1 cellular context compared by ENCODE assay signal in the genomic region with DNA sequence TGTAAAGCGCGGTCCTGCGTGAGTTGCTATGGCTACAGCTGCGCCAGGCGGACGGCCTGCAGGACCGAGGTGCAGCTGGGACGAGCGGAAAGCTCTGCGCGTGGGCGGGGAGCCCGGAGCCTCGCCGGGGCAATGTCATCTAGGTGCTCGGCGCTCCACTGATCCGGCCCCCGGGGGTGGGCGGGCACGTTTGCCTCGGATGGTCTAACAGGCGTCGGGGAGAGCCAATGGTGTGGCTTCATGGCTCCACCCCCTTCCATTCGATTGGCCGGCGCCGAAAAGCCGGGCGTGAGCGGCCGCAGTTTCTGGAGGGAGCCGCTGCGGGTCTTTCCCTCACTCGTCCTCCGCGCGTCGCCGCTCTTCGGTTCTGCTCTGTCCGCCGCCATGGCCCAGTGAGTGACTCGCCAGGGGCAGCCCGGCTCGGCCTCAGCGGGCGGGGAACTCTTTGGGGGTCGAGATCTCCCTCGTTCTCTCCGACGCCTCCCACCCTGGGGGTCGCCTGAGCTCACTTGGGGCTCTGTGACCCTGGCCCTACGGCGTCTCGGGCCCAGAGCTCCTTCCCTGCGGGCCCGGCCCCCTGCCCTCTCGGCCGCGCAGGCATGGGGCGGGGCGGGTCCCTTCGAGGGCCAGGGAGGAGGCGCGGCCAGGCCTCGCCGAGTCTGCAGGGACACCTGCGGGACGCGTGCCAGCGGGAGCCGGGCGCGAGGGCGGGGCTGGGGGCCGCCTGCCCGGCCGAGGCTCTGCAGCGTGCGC.
TF ChIP-seq lines count a peak whose summit lies in the region.

Gene PGD, plus strand, starts transcription at position 331 of the 753 bp plus-strand sequence. Its CDS starts 54 bp downstream, at position 385.

TF ChIP-seq in HepG2, 621 proteins besides CTCF, POLR2A, EP300 and RAD21 (continued from another document and continues in another):
- TF ChIP-seq ARID5B (CRISPR knock-in tag; IDR thresholded peaks at IDR 0.05) (peak; percentile 37; the same call in 1 of the 2 replicates), ZNF567 (CRISPR knock-in tag; IDR thresholded peaks at IDR 0.05; ENCODE audit: borderline replicate concordance) (0 out of 2 replicates have a peak, but pooled peaks have one; percentile 81), MEIS1 (CRISPR knock-in tag; IDR thresholded peaks at IDR 0.05; ENCODE audit: borderline replicate concordance) (peak; percentile 95; the same call in 1 of the 2 replicates), KDM5A (IDR thresholded peaks at IDR 0.05; ENCODE audit: borderline replicate concordance, low read length) (peak; percentile 54; the same call in 1 of the 2 replicates), U2AF2 (IDR thresholded peaks at IDR 0.05; ENCODE audit: low read depth, low read length) (peak; percentile 88; the same call in 1 of the 2 replicates), MEIS2 (CRISPR knock-in tag; IDR thresholded peaks at IDR 0.05) (peak; percentile 88), AGO2 (optimal IDR thresholded peaks at IDR 0.05; ENCODE audit: low read depth, low read length) (peak; percentile 92), MAFG (CRISPR knock-in tag; IDR thresholded peaks at IDR 0.05) (no peak), RNF219 (CRISPR knock-in tag; IDR thresholded peaks at IDR 0.05) (peak; percentile 51; the same call in 1 of the 2 replicates), ZNF264 (CRISPR knock-in tag; IDR thresholded peaks at IDR 0.05) (no peak), RCOR2 (CRISPR knock-in tag; IDR thresholded peaks at IDR 0.05) (no peak), ZNF724P (CRISPR knock-in tag; IDR thresholded peaks at IDR 0.05; ENCODE audit: borderline replicate concordance) (no peak; the same call in 1 of the 2 replicates), HDAC1 (CRISPR knock-in tag; IDR thresholded peaks at IDR 0.05) (peak; percentile 94), GTF3A (CRISPR knock-in tag; conservative IDR thresholded peaks at IDR 0.05) (peak; percentile 97), GATA4 (IDR thresholded peaks at IDR 0.05; ENCODE audit: borderline replicate concordance, low read depth) (no peak; the same call in none of the 2 replicates), ZNF24 (IDR thresholded peaks at IDR 0.05) (no peak), ZNF672 (CRISPR knock-in tag; IDR thresholded peaks at IDR 0.05) (no peak), SIX1 (CRISPR knock-in tag; IDR thresholded peaks at IDR 0.05; ENCODE audit: borderline replicate concordance) (peak; percentile 61; the same call in 1 of the 2 replicates), ISL2 (CRISPR knock-in tag; IDR thresholded peaks at IDR 0.05) (peak; percentile 60; the same call in 1 of the 2 replicates), CBX2 (IDR thresholded peaks at IDR 0.05; ENCODE audit: low read depth, low read length) (no peak), CBX2 (CRISPR knock-in tag; IDR thresholded peaks at IDR 0.05; ENCODE audit: low read depth) (no peak), ZNF343 (CRISPR knock-in tag; IDR thresholded peaks at IDR 0.05) (peak; percentile 96), ZSCAN25 (CRISPR knock-in tag; IDR thresholded peaks at IDR 0.05) (peak; percentile 58; the same call in 1 of the 2 replicates), ZNF121 (CRISPR knock-in tag; IDR thresholded peaks at IDR 0.05) (peak; percentile 83), ZNF331 (CRISPR knock-in tag; IDR thresholded peaks at IDR 0.05) (peak; percentile 80), KLF12 (CRISPR knock-in tag; IDR thresholded peaks at IDR 0.05; ENCODE audit: borderline replicate concordance) (no peak; the same call in 1 of the 2 replicates), NFKBIZ (CRISPR knock-in tag; IDR thresholded peaks at IDR 0.05) (0 out of 2 replicates have a peak, but pooled peaks have one; percentile 5), ZBTB20 (CRISPR knock-in tag; IDR thresholded peaks at IDR 0.05; ENCODE audit: borderline replicate concordance, low read depth) (peak; percentile 69; the same call in 1 of the 2 replicates), HNF4A (CRISPR knock-in tag; IDR thresholded peaks at IDR 0.05) (no peak; the same call in 1 of the 2 replicates), ZNF850 (CRISPR knock-in tag; conservative IDR thresholded peaks at IDR 0.05) (no peak), ZC3H4 (CRISPR knock-in tag; IDR thresholded peaks at IDR 0.05; ENCODE audit: borderline replicate concordance) (no peak), ZNF569 (CRISPR knock-in tag; IDR thresholded peaks at IDR 0.05; ENCODE audit: borderline replicate concordance) (peak; percentile 50; the same call in 1 of the 2 replicates), REL (CRISPR knock-in tag; conservative IDR thresholded peaks at IDR 0.05) (peak; percentile 52; the same call in 1 of the 2 replicates), ARNT2 (CRISPR knock-in tag; IDR thresholded peaks at IDR 0.05; ENCODE audit: low read depth) (peak; percentile 95), TAF1 (CRISPR knock-in tag; IDR thresholded peaks at IDR 0.05) (peak; percentile 95), DPF2 (CRISPR knock-in tag; IDR thresholded peaks at IDR 0.05; ENCODE audit: borderline replicate concordance, low read depth) (no peak), ZNF616 (CRISPR knock-in tag; IDR thresholded peaks at IDR 0.05; ENCODE audit: low read depth) (peak; percentile 93; the same call in 1 of the 2 replicates), GABPB1 (CRISPR knock-in tag; IDR thresholded peaks at IDR 0.05) (peak; percentile 81; the same call in 1 of the 2 replicates), ZNF207 (IDR thresholded peaks at IDR 0.05; ENCODE audit: borderline replicate concordance) (no peak), ZNF546 (CRISPR knock-in tag; conservative IDR thresholded peaks at IDR 0.05) (peak; percentile 68; the same call in 1 of the 2 replicates)
- TF ChIP-seq, protein P1, sequence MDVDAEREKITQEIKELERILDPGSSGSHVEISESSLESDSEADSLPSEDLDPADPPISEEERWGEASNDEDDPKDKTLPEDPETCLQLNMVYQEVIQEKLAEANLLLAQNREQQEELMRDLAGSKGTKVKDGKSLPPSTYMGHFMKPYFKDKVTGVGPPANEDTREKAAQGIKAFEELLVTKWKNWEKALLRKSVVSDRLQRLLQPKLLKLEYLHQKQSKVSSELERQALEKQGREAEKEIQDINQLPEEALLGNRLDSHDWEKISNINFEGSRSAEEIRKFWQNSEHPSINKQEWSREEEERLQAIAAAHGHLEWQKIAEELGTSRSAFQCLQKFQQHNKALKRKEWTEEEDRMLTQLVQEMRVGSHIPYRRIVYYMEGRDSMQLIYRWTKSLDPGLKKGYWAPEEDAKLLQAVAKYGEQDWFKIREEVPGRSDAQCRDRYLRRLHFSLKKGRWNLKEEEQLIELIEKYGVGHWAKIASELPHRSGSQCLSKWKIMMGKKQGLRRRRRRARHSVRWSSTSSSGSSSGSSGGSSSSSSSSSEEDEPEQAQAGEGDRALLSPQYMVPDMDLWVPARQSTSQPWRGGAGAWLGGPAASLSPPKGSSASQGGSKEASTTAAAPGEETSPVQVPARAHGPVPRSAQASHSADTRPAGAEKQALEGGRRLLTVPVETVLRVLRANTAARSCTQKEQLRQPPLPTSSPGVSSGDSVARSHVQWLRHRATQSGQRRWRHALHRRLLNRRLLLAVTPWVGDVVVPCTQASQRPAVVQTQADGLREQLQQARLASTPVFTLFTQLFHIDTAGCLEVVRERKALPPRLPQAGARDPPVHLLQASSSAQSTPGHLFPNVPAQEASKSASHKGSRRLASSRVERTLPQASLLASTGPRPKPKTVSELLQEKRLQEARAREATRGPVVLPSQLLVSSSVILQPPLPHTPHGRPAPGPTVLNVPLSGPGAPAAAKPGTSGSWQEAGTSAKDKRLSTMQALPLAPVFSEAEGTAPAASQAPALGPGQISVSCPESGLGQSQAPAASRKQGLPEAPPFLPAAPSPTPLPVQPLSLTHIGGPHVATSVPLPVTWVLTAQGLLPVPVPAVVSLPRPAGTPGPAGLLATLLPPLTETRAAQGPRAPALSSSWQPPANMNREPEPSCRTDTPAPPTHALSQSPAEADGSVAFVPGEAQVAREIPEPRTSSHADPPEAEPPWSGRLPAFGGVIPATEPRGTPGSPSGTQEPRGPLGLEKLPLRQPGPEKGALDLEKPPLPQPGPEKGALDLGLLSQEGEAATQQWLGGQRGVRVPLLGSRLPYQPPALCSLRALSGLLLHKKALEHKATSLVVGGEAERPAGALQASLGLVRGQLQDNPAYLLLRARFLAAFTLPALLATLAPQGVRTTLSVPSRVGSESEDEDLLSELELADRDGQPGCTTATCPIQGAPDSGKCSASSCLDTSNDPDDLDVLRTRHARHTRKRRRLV (CRISPR knock-in tag; IDR thresholded peaks at IDR 0.05): peak; percentile 82; the same call in 1 of the 2 replicates
- TF ChIP-seq, protein P2, sequence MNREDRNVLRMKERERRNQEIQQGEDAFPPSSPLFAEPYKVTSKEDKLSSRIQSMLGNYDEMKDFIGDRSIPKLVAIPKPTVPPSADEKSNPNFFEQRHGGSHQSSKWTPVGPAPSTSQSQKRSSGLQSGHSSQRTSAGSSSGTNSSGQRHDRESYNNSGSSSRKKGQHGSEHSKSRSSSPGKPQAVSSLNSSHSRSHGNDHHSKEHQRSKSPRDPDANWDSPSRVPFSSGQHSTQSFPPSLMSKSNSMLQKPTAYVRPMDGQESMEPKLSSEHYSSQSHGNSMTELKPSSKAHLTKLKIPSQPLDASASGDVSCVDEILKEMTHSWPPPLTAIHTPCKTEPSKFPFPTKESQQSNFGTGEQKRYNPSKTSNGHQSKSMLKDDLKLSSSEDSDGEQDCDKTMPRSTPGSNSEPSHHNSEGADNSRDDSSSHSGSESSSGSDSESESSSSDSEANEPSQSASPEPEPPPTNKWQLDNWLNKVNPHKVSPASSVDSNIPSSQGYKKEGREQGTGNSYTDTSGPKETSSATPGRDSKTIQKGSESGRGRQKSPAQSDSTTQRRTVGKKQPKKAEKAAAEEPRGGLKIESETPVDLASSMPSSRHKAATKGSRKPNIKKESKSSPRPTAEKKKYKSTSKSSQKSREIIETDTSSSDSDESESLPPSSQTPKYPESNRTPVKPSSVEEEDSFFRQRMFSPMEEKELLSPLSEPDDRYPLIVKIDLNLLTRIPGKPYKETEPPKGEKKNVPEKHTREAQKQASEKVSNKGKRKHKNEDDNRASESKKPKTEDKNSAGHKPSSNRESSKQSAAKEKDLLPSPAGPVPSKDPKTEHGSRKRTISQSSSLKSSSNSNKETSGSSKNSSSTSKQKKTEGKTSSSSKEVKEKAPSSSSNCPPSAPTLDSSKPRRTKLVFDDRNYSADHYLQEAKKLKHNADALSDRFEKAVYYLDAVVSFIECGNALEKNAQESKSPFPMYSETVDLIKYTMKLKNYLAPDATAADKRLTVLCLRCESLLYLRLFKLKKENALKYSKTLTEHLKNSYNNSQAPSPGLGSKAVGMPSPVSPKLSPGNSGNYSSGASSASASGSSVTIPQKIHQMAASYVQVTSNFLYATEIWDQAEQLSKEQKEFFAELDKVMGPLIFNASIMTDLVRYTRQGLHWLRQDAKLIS (CRISPR knock-in tag; IDR thresholded peaks at IDR 0.05): peak; percentile 50; the same call in 1 of the 2 replicates
- TF ChIP-seq, protein P3, sequence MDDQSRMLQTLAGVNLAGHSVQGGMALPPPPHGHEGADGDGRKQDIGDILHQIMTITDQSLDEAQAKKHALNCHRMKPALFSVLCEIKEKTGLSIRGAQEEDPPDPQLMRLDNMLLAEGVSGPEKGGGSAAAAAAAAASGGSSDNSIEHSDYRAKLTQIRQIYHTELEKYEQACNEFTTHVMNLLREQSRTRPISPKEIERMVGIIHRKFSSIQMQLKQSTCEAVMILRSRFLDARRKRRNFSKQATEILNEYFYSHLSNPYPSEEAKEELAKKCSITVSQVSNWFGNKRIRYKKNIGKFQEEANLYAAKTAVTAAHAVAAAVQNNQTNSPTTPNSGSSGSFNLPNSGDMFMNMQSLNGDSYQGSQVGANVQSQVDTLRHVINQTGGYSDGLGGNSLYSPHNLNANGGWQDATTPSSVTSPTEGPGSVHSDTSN (CRISPR knock-in tag; IDR thresholded peaks at IDR 0.05; ENCODE audit: borderline replicate concordance): no peak
- TF ChIP-seq, protein P4, sequence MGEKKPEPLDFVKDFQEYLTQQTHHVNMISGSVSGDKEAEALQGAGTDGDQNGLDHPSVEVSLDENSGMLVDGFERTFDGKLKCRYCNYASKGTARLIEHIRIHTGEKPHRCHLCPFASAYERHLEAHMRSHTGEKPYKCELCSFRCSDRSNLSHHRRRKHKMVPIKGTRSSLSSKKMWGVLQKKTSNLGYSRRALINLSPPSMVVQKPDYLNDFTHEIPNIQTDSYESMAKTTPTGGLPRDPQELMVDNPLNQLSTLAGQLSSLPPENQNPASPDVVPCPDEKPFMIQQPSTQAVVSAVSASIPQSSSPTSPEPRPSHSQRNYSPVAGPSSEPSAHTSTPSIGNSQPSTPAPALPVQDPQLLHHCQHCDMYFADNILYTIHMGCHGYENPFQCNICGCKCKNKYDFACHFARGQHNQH (CRISPR knock-in tag; IDR thresholded peaks at IDR 0.05): peak; percentile 72
